13 cellular contexts compared by ENCODE assay signal in genomic region chr7:102042016-102042656, GRCh38.
DNase-seq lines count a peak whose midpoint lies in the region; ATAC-seq, FAIRE-seq and TF ChIP-seq lines count a peak whose summit lies in the region.
"Had no signal": no experiment of that assay in that cellular context is flagged by ENCODE, and none has a peak within 500 bp of the region (broad histone marks: within the 10 kb centered on the region; RNA-seq: fewer than 3 reads in every experiment).

No MANE protein-coding gene starts in this region.

- H2BK12ac ChIP-seq in H1 (ENCODE audit: low read depth, low read length) (peak overlapping the region; percentile 77; the same call in 1 of the 2 replicates), trophoblast cell (ENCODE audit: low read length) (no peak overlapping the region)

- WGBS in H1 (ENCODE audit: extremely low coverage in 1 of 2, insufficient coverage in 1 of 2, insufficient read length in 1 of 2, insufficient replicate concordance in 2 of 2, low coverage in 1 of 2, low lambda C conversion rate in 2 of 2, missing lambda C conversion rate in 1 of 2), 2 experiments: 83% methylated on average over 4 of the region's 4 CpGs; no CpG with 5 or more reads in 1 of the 2 experiments
- no CpG with 5 or more reads among the region's 4 CpGs for WGBS in trophoblast cell (ENCODE audit: extremely low coverage, insufficient coverage, insufficient read length)
- 80 to 83% methylated on average over 4 of the region's 4 CpGs for WGBS in thyroid gland, 2 donors

- H3K14ac ChIP-seq in H1 (ENCODE audit: insufficient read length): no peak overlapping the region
- no peak overlapping the region for H3K14ac ChIP-seq in trophoblast cell (ENCODE audit: low read length)

- CTCF ChIA-PET in Panc1 (lab: Charles Lee) (no interaction called here), H1 (lab: Charles Lee; ENCODE audit: partially characterized antibody) (interaction anchor here (0.7 to 1.1 kb wide), 3 partner anchors 28 to 209 kb away, joined by 3 read pairs; no protein-coding TSS in a partner anchor), A673 (lab: Charles Lee) (no interaction called here)

- H3K4me2 ChIP-seq in DOHH2 (ENCODE audit: low read length) (peak overlapping the region; percentile 7), H1 (ENCODE audit: insufficient read depth in 1 of 2, low read depth in 2 of 2, low read length in 2 of 2) (no peak overlapping the region), trophoblast cell (ENCODE audit: low read length) (no peak overlapping the region)

- no TSS peak for BruUV-seq in Panc1 (replicated peaks; lab: Mats Ljungman, UMichigan)
- no TSS peak for BruUV-seq in A673 (replicated peaks; lab: Mats Ljungman, UMichigan)

- ATAC-seq in Panc1: peak; percentile 51; the same call in 1 of the 2 replicates
- ATAC-seq: activated CD8-positive, alpha-beta T cell treated with anti-CD3 and anti-CD28 coated beads for 36 hours had no signal

- TF ChIP-seq EP300 in H1 (IDR thresholded peaks at IDR 0.05; ENCODE audit: borderline replicate concordance in 1 of 2, low read depth in 2 of 2, low read length in 2 of 2): no peak

- no peak overlapping the region for H2BK120ac ChIP-seq in H1 (replicated peaks; ENCODE audit: low read depth, low read length)
- H2BK120ac ChIP-seq in trophoblast cell (ENCODE audit: insufficient read depth, low read length, poor library complexity): no peak overlapping the region

- POLR2A ChIA-PET in Panc1 (lab: Charles Lee): interaction anchor here (0.6 kb wide), 1 partner anchor 143 kb away, joined by 3 read pairs; no protein-coding TSS in a partner anchor
- POLR2A ChIA-PET in H1 (lab: Charles Lee; ENCODE audit: partially characterized antibody): interaction anchor here (0.7 kb wide), 1 partner anchor 23 kb away, joined by 3 read pairs; no protein-coding TSS in a partner anchor
- POLR2A ChIA-PET in A673 (lab: Charles Lee; ENCODE audit: low non-redundant PET): no interaction called here

- no peak overlapping the region for H4K5ac ChIP-seq in H1 (ENCODE audit: insufficient read length, low read depth, low read length)

- no peaks in the 10 kb centered on the region for H3K27me3 ChIP-seq in DOHH2 (ENCODE audit: control insufficient read depth, low read length)
- H3K27me3 ChIP-seq in Panc1 (ENCODE audit: control insufficient read depth, insufficient read depth, low read length): no peaks in the 10 kb centered on the region
- H3K27me3 ChIP-seq in H1 (replicated peaks in 1 of 4; ENCODE audit: control insufficient read depth in 3 of 4, extremely low read depth in 1 of 4, insufficient read depth in 3 of 4, low read length in 3 of 4): no peaks in the 10 kb centered on the region
- H3K27me3 ChIP-seq in trophoblast cell (ENCODE audit: insufficient read depth, low read length): no peaks in the 10 kb centered on the region
- no peaks in the 10 kb centered on the region for H3K27me3 ChIP-seq in thyroid gland
- H3K27me3 ChIP-seq in A673 (replicated peaks; ENCODE audit: insufficient read depth, low read depth, low read length, poor library complexity): no peaks in the 10 kb centered on the region
- H3K27me3 ChIP-seq: right lobe of liver had no signal

- no peak overlapping the region for H4K12ac ChIP-seq in trophoblast cell (ENCODE audit: low read depth, low read length)

- H3K79me2 ChIP-seq in DOHH2 (ENCODE audit: control insufficient read depth, low read length): peaks cover 89% of the 10 kb centered on the region
- H3K79me2 ChIP-seq in H1 (ENCODE audit: control insufficient read depth in 1 of 2, insufficient read depth in 2 of 2, low read length in 2 of 2): no peaks in the 10 kb centered on the region; a peak in 1 of 4 replicates
- H3K79me2 ChIP-seq in trophoblast cell (ENCODE audit: control insufficient read depth, insufficient read depth, low read length, poor library complexity): no peaks in the 10 kb centered on the region

- H3K18ac ChIP-seq in H1 (ENCODE audit: extremely low read depth, low read length) (no peak overlapping the region), trophoblast cell (ENCODE audit: low read length) (no peak overlapping the region)

- no peak overlapping the region for H3K9ac ChIP-seq in H1 (replicated peaks in 1 of 4; ENCODE audit: extremely low read depth in 1 of 4, low read depth in 3 of 4, low read length in 3 of 4)
- no peak overlapping the region for H3K9ac ChIP-seq in trophoblast cell (ENCODE audit: low read length)

- H3K23ac ChIP-seq in H1 (ENCODE audit: insufficient read length) (no peak overlapping the region), trophoblast cell (ENCODE audit: low read length) (no peak overlapping the region)

- H2AFZ ChIP-seq in H1 (ENCODE audit: low read length) (no peak overlapping the region), trophoblast cell (ENCODE audit: insufficient read depth, low read length, poor library complexity) (no peak overlapping the region)

- peaks cover 2% of the 10 kb centered on the region; the same call in 1 of the 2 replicates for H3K23me2 ChIP-seq in H1 (ENCODE audit: low read depth, low read length)

- peaks cover 18% of the 10 kb centered on the region for H3F3A ChIP-seq in DOHH2 (ENCODE audit: control insufficient read depth, insufficient read depth)

- in situ Hi-C loops in Panc1 (cut with HindIII; ENCODE audit: low pct_unique_long_range_greater_than_20kb, low sequenced_read_pairs): no loop called here

- H3K9me2 ChIP-seq in DOHH2 (replicated peaks; ENCODE audit: control insufficient read depth, low read length): no peaks in the 10 kb centered on the region

- H3K4me1 ChIP-seq in DOHH2 (ENCODE audit: control insufficient read depth, low read length): peaks cover 72% of the 10 kb centered on the region
- H3K4me1 ChIP-seq in Panc1 (ENCODE audit: control insufficient read depth, insufficient read depth, low read length): no peaks in the 10 kb centered on the region
- H3K4me1 ChIP-seq in H1 (replicated peaks in 1 of 4; ENCODE audit: control insufficient read depth in 3 of 4, insufficient read depth in 4 of 4, low read length in 3 of 4): no peaks in the 10 kb centered on the region; a peak in 1 of 7 replicates
- H3K4me1 ChIP-seq in trophoblast cell (ENCODE audit: control insufficient read depth in 1 of 2, insufficient read depth in 2 of 2, low read length in 2 of 2): peaks cover 2 to 4% of the 10 kb centered on the region in 2 experiments
- H3K4me1 ChIP-seq in thyroid gland: peaks cover 6 to 17% of the 10 kb centered on the region in 2 donors
- H3K4me1 ChIP-seq in A673 (ENCODE audit: insufficient read depth, low read length, poor library complexity, severe bottlenecking): peaks cover 16% of the 10 kb centered on the region

- no peak for DNase-seq in Panc1 (ENCODE audit: low read depth, low spot score)
- no peak for DNase-seq in H1 (ENCODE audit: low read depth in 1 of 2, low spot score in 2 of 2)
- peak; percentile 54 to 83 for DNase-seq in trophoblast cell
- no peak for DNase-seq in thyroid gland
- no peak for DNase-seq in A673 (ENCODE audit: low spot score)
- no peak for DNase-seq in DMS153 treated with DMSO at 0.1 percent for 48 hours (lab: John Stamatoyannopoulos, UW; ENCODE audit: unreplicated experiment)
- no peak for DNase-seq in islet precursor cell
- DNase-seq: activated CD8-positive, alpha-beta T cell treated with anti-CD3 and anti-CD28 coated beads for 36 hours; DMS 273 treated with DMSO at 0.1 percent for 48 hours; MM.1S had no signal

- no peak for TF ChIP-seq RAD21 in H1 (IDR thresholded peaks at IDR 0.05 in 1 of 2, conservative IDR thresholded peaks at IDR 0.05 in 1 of 2; ENCODE audit: low read depth in 2 of 2, low read length in 2 of 2)

- FAIRE-seq in H1 (lab: Jason Lieb, UNC): no peak
- FAIRE-seq: frontal cortex had no signal

- intact Hi-C loops in Panc1 (cut with micrococcal nuclease; ENCODE audit: unreplicated experiment) (no loop called here), thyroid gland (cut with DNase I) (no loop called here), A673 (cut with micrococcal nuclease; ENCODE audit: unreplicated experiment) (no loop called here)

- H2BK15ac ChIP-seq in H1 (ENCODE audit: low read length): 0 out of 2 replicates have a peak overlapping the region, but pooled peaks have one; percentile 83

- TF ChIP-seq CTCF in DOHH2 (IDR thresholded peaks at IDR 0.05; ENCODE audit: low read depth, low read length, poor library complexity, severe bottlenecking): no peak
- no peak for TF ChIP-seq CTCF in Panc1 (IDR thresholded peaks at IDR 0.05)
- no peak for TF ChIP-seq CTCF in H1 (IDR thresholded peaks at IDR 0.05; ENCODE audit: control extremely low read depth in 1 of 3, insufficient read depth in 1 of 3, low read depth in 1 of 3, low read length in 3 of 3)
- no peak for TF ChIP-seq CTCF in thyroid gland (IDR thresholded peaks at IDR 0.05)
- TF ChIP-seq CTCF in A673 (conservative IDR thresholded peaks at IDR 0.05; ENCODE audit: low read depth, low read length): no peak

- peaks cover 39% of the 10 kb centered on the region for H3K36me3 ChIP-seq in DOHH2 (ENCODE audit: control insufficient read depth, low read length)
- no peaks in the 10 kb centered on the region for H3K36me3 ChIP-seq in Panc1 (ENCODE audit: control insufficient read depth, insufficient read depth, low read length)
- H3K36me3 ChIP-seq in H1 (ENCODE audit: control insufficient read depth in 2 of 4, insufficient read depth in 4 of 4, low read length in 3 of 4): no peaks in the 10 kb centered on the region
- peaks cover 2% of the 10 kb centered on the region in 2 experiments for H3K36me3 ChIP-seq in trophoblast cell (ENCODE audit: control insufficient read depth in 1 of 2, insufficient read depth in 2 of 2, low read length in 2 of 2)
- H3K36me3 ChIP-seq in thyroid gland: no peaks in the 10 kb centered on the region
- no peaks in the 10 kb centered on the region for H3K36me3 ChIP-seq in A673 (ENCODE audit: insufficient read depth, low read length, poor library complexity, severe bottlenecking)
- H3K36me3 ChIP-seq: right lobe of liver had no signal

- no peak overlapping the region for H2BK20ac ChIP-seq in H1 (ENCODE audit: low read length)

- no peak overlapping the region for H2AK5ac ChIP-seq in H1 (ENCODE audit: low read depth, low read length)
- no peak overlapping the region for H2AK5ac ChIP-seq in trophoblast cell (ENCODE audit: low read length)

- no peak overlapping the region for H4K91ac ChIP-seq in H1 (replicated peaks; ENCODE audit: insufficient read length, low read length)
- H4K91ac ChIP-seq in trophoblast cell (ENCODE audit: low read depth, low read length): no peak overlapping the region

- H3K4ac ChIP-seq in H1 (replicated peaks; ENCODE audit: insufficient read length, low read depth, low read length) (no peak overlapping the region), trophoblast cell (ENCODE audit: low read depth, low read length) (no peak overlapping the region)

- no peak overlapping the region for H3K56ac ChIP-seq in H1 (replicated peaks; ENCODE audit: insufficient read length, low read depth, low read length)

- H4K20me1 ChIP-seq in DOHH2 (ENCODE audit: control insufficient read depth, insufficient read depth, low read depth, low read length) (no peaks in the 10 kb centered on the region), H1 (replicated peaks in 1 of 2; ENCODE audit: control insufficient read depth in 1 of 2, insufficient read depth in 2 of 2, low read length in 2 of 2) (peaks cover 6 to 7% of the 10 kb centered on the region in 2 experiments)

- H3K27ac ChIP-seq in DOHH2 (ENCODE audit: low read depth, low read length): peak overlapping the region; percentile 76
- no peak overlapping the region for H3K27ac ChIP-seq in Panc1 (ENCODE audit: low read length)
- no peak overlapping the region for H3K27ac ChIP-seq in H1 (ENCODE audit: low read depth, low read length)
- H3K27ac ChIP-seq in trophoblast cell (ENCODE audit: low read depth, low read length): no peak overlapping the region
- no peak overlapping the region for H3K27ac ChIP-seq in thyroid gland
- H3K27ac ChIP-seq in A673 (ENCODE audit: low read depth, low read length, poor library complexity, severe bottlenecking): no peak overlapping the region
- H3K27ac ChIP-seq: right lobe of liver had no signal

- H2BK5ac ChIP-seq in H1 (ENCODE audit: low read depth, low read length) (no peak overlapping the region), trophoblast cell (ENCODE audit: low read depth, low read length, poor library complexity) (no peak overlapping the region)

- no peak for TF ChIP-seq POLR2A in H1 (IDR thresholded peaks at IDR 0.05; ENCODE audit: control extremely low read depth in 1 of 2, low read depth in 2 of 2, low read length in 2 of 2)
- TF ChIP-seq POLR2A in thyroid gland (IDR thresholded peaks at IDR 0.05): no peak

- H3K9me3 ChIP-seq in DOHH2 (ENCODE audit: control insufficient read depth, insufficient read depth, low read length) (no peaks in the 10 kb centered on the region), Panc1 (ENCODE audit: control insufficient read depth, insufficient read depth, low read depth, low read length) (no peaks in the 10 kb centered on the region), H1 (ENCODE audit: insufficient read depth in 2 of 2, low read depth in 1 of 2, low read length in 1 of 2) (no peaks in the 10 kb centered on the region), trophoblast cell (ENCODE audit: insufficient read depth, low read depth, low read length) (peaks cover 3% of the 10 kb centered on the region), thyroid gland (no peaks in the 10 kb centered on the region), A673 (ENCODE audit: low read depth, low read length, poor library complexity, severe bottlenecking) (no peaks in the 10 kb centered on the region)
- H3K9me3 ChIP-seq: right lobe of liver had no signal

- H3K79me1 ChIP-seq in H1 (ENCODE audit: low read depth, low read length): peaks cover 7% of the 10 kb centered on the region; the same call in 1 of the 2 replicates
- H3K79me1 ChIP-seq in trophoblast cell (ENCODE audit: low read length): no peaks in the 10 kb centered on the region

- no peak overlapping the region for H4K8ac ChIP-seq in H1 (ENCODE audit: extremely low read depth, insufficient read depth, low read length)
- no peak overlapping the region for H4K8ac ChIP-seq in trophoblast cell (ENCODE audit: low read depth, low read length)

- H3K4me3 ChIP-seq in DOHH2 (ENCODE audit: low read length) (no peak overlapping the region; the same call in 1 of the 2 replicates), Panc1 (ENCODE audit: low read depth in 2 of 2, low read length in 2 of 2) (no peak overlapping the region), H1 (ENCODE audit: extremely low read depth in 1 of 4, insufficient read depth in 2 of 4, low read depth in 3 of 4, low read length in 4 of 4) (no peak overlapping the region), trophoblast cell (ENCODE audit: low read depth, low read length) (no peak overlapping the region), thyroid gland (replicated peaks in 1 of 3) (no peak overlapping the region), A673 (ENCODE audit: low read depth, low read length, poor library complexity, severe bottlenecking) (no peak overlapping the region)
- H3K4me3 ChIP-seq: right lobe of liver had no signal

Comparison
In these comparisons a context has a peak if more than half of its experiments do, and no peak if none do; other contexts are left out.
1. DNase-seq: peak in trophoblast cell (2 of 2); none in Panc1 (single experiment), H1 (0 of 2), thyroid gland (0 of 2), A673 (single experiment), DMS153 treated with DMSO at 0.1 percent for 48 hours (single experiment) and islet precursor cell (single experiment).